In the genomic region with DNA sequence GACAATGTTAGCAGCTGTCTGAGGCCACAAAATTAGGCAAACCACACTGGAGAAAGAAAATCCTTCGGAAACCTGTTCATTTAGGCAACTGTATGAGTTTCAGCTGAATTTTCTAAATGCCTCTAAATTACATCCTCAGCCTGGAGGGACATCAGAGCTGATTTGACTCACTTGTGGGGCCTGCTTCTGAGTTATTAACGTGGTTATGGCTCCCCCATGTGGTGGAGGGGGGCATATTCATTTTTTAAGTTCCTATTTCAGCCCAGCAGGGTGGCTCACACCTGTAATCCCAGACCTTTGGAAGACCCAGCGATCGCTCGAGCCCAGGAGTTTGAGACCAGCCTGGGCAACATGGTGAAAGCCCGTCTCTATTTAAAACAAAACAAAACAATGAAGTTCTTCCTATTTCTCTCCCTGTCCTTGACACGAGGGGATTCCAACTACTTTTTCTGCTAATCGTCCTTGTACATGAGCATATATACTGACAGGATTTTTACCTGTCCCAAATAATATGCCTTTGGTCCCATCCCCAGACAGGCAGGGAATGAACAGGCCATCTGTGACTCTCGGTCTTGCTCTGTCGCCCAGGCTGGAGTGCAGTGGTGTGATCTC, we compare ENCODE assay signal across 8 cellular contexts. TPM values are rescaled to one million over a fixed set of nuclear protein-coding genes. Genes with fewer than 3 reads are reported as not detected.
DNase-seq lines count a peak whose midpoint lies in the region; ATAC-seq, FAIRE-seq and TF ChIP-seq lines count a peak whose summit lies in the region.

No MANE protein-coding gene starts in this region.

- no peaks in the 10 kb centered on the region for H3K79me2 ChIP-seq in keratinocyte (ENCODE audit: control insufficient read depth, insufficient read depth, low read length)

- FAIRE-seq in bronchial epithelial cell (lab: Jason Lieb, UNC) (no peak), keratinocyte (lab: Jason Lieb, UNC) (peak; percentile 83)

- no peak overlapping the region for H3K27ac ChIP-seq in keratinocyte (ENCODE audit: control insufficient read depth, insufficient read depth, low read length)

- H2AFZ ChIP-seq in keratinocyte (ENCODE audit: control insufficient read depth, low read length), result no peak overlapping the region

- no peaks in the 10 kb centered on the region for H3K36me3 ChIP-seq in bronchial epithelial cell (ENCODE audit: control insufficient read depth, insufficient read depth, low read length)
- H3K36me3 ChIP-seq in keratinocyte (ENCODE audit: control insufficient read depth in 2 of 2, extremely low read depth in 1 of 2, insufficient read depth in 2 of 2, low read length in 2 of 2), result no peaks in the 10 kb centered on the region

- no peak overlapping the region for H3K9ac ChIP-seq in keratinocyte (ENCODE audit: control insufficient read depth, extremely low read depth, insufficient read depth, low read length)

- H4K20me1 ChIP-seq in keratinocyte (ENCODE audit: control insufficient read depth, extremely low read depth, insufficient read depth, low read length), result no peaks in the 10 kb centered on the region

- no peaks in the 10 kb centered on the region for H3K9me3 ChIP-seq in keratinocyte (ENCODE audit: control insufficient read depth, low read depth, low read length)

- no peak overlapping the region for H3K4me2 ChIP-seq in keratinocyte (ENCODE audit: control insufficient read depth, extremely low read depth, insufficient read depth, low read depth, low read length)

- TF ChIP-seq CTCF in bronchial epithelial cell (IDR thresholded peaks at IDR 0.05; ENCODE audit: insufficient read depth, low read length, severe bottlenecking) (peak; percentile 60), keratinocyte (optimal IDR thresholded peaks at IDR 0.05 in 1 of 3, IDR thresholded peaks at IDR 0.05 in 1 of 3, conservative IDR thresholded peaks at IDR 0.05 in 1 of 3; ENCODE audit: extremely low read depth in 1 of 3, insufficient read depth in 2 of 3, low read length in 3 of 3) (peak; percentile 69 to 82 (median 82))

- peaks cover 11% of the 10 kb centered on the region for H3K27me3 ChIP-seq in bronchial epithelial cell (ENCODE audit: control insufficient read depth, insufficient read depth, low read length)
- H3K27me3 ChIP-seq in keratinocyte (ENCODE audit: control insufficient read depth, extremely low read depth, insufficient read depth, low read length), result peaks cover 18% of the 10 kb centered on the region

- dilution Hi-C loops in keratinocyte (cut with MboI; ENCODE audit: extremely low pct_ligation_motif_present, low sequenced_read_pairs), result no loop called here

- no peaks in the 10 kb centered on the region for H3K9me1 ChIP-seq in keratinocyte (ENCODE audit: control insufficient read depth, extremely low read depth, insufficient read depth, low read length)

- ATAC-seq in GM21447 (IDR thresholded peaks at IDR 0.05; ENCODE audit: unreplicated experiment), result peak; percentile 51

- H3K4me3 ChIP-seq in bronchial epithelial cell (ENCODE audit: low read depth, low read length) (no peak overlapping the region), keratinocyte (ENCODE audit: control insufficient read depth in 2 of 3, extremely low read depth in 1 of 3, insufficient read depth in 2 of 3, low read depth in 1 of 3, low read length in 3 of 3) (no peak overlapping the region)

- DNase-seq in AG08396 (ENCODE audit: low spot score) (peak; percentile 73), NCI-H2227 treated with DMSO at 0.1 percent for 48 hours (lab: John Stamatoyannopoulos, UW) (peak; percentile 71), bronchial epithelial cell (ENCODE audit: low read depth) (peak; percentile 72), keratinocyte (ENCODE audit: low read depth, low spot score) (peak; percentile 69), GOT3 (lab: John Stamatoyannopoulos, UW) (no peak)
- peak; percentile 30 to 55 (median 45) for DNase-seq in activated CD4-positive, CD25-positive, alpha-beta regulatory T cell (lab: John Stamatoyannopoulos, UW)
- DNase-seq in stimulated activated CD4-positive, alpha-beta T cell treated with anti-CD3 and anti-CD28 coated beads, Interleukin-2, amount 100 ng/mL, for 24 hours, result peak; percentile 63 to 80

- H3K4me1 ChIP-seq in keratinocyte (ENCODE audit: control insufficient read depth, extremely low read depth, insufficient read depth, low read length), result peaks cover 13% of the 10 kb centered on the region

RNA-seq across cellular contexts. Expression of gene HIF3A, which starts 31.5 kb away (rescaled TPM):
- 0.13 and 0.53 TPM in 2 replicates for total RNA-seq in bronchial epithelial cell
- 0.01 TPM in 1 of 3 replicates, not detected in the others for polyA plus RNA-seq in keratinocyte
- polyA plus RNA-seq in keratinocyte (2011; ENCODE audit: low read depth), result not detected
- not detected in 2 replicates for polyA plus RNA-seq in keratinocyte (2011; cell fraction: cytosol; rRNA removed)
- polyA plus RNA-seq in keratinocyte (2011; cell fraction: nucleus; rRNA removed), result not detected in 2 replicates
- not detected in 2 replicates for polyA plus RNA-seq in keratinocyte (2012; ENCODE audit: low replicate concordance)
- not detected in 3 replicates for polyA minus RNA-seq in keratinocyte
- not detected for polyA minus RNA-seq in keratinocyte (2011; cell fraction: cytosol; rRNA and poly(A)+ RNA removed)
- not detected in 2 replicates for polyA minus RNA-seq in keratinocyte (2011; cell fraction: nucleus; rRNA and poly(A)+ RNA removed)

RNA-seq across cellular contexts. Expression of gene IGFL1, which starts 35.8 kb away (rescaled TPM):
- total RNA-seq in bronchial epithelial cell, result not detected in 2 replicates
- 14.0 to 86.6 TPM (median 21.3 TPM) in 3 replicates for polyA plus RNA-seq in keratinocyte
- polyA plus RNA-seq in keratinocyte (2011; ENCODE audit: low read depth), result 176 TPM
- 43.5 and 56.0 TPM in 2 replicates for polyA plus RNA-seq in keratinocyte (2011; cell fraction: cytosol; rRNA removed)
- 37.3 and 41.1 TPM in 2 replicates for polyA plus RNA-seq in keratinocyte (2011; cell fraction: nucleus; rRNA removed)
- 17.2 and 447 TPM in 2 replicates for polyA plus RNA-seq in keratinocyte (2012; ENCODE audit: low replicate concordance)
- 11.8 to 106 TPM (median 30.7 TPM) in 3 replicates for polyA minus RNA-seq in keratinocyte
- polyA minus RNA-seq in keratinocyte (2011; cell fraction: cytosol; rRNA and poly(A)+ RNA removed), result 32.8 TPM
- 16.1 and 18.7 TPM in 2 replicates for polyA minus RNA-seq in keratinocyte (2011; cell fraction: nucleus; rRNA and poly(A)+ RNA removed)
